Comparison of ENCODE assay signal across 25 cellular contexts in the genomic region with DNA sequence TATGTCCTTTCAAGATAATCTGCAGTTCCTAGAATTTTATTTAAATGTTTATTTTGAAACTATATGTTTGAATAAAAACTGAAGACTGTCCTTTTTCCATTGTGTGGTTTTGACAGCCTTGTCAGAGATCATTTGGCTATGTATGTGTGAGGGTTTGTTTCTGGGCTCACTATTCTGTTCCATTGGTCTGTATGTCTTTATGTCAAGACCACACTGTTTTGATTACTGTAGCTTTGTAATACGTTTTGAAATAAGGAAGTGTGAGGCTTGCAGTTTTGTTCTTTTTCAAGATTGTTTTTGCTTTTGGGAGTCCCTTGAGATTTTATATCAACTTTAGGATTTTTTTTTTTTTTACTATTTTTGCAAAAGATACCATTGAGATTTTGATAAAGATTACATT.
"Had no signal": no experiment of that assay in that cellular context is flagged by ENCODE, and none has a peak within 500 bp of the region (broad histone marks: within the 10 kb centered on the region; RNA-seq: fewer than 3 reads in every experiment).

No MANE protein-coding gene starts in this region.

- H3K4me2 ChIP-seq: smooth muscle cell had no signal

- H3K9ac ChIP-seq: parathyroid adenoma had no signal

- H3K27me3 ChIP-seq: dorsolateral prefrontal cortex, gastrocnemius medialis, suprapubic skin, transverse colon, vagina had no signal

- DNase-seq: dorsolateral prefrontal cortex; effector CD4-positive, alpha-beta T cell; foreskin fibroblast; gastrocnemius medialis; head of caudate nucleus; left ventricle myocardium superior; lower lobe of right lung; naive thymus-derived CD8-positive, alpha-beta T cell; nephron progenitor cell; occipital lobe; stimulated activated CD4-positive, alpha-beta T cell treated with anti-CD3 and anti-CD28 coated beads, Interleukin-12 subunit alpha, Interleukin-12 subunit beta, amount 100 ng/mL, for 4 hours; stimulated activated CD4-positive, alpha-beta T cell treated with anti-CD3 and anti-CD28 coated beads, Interleukin-1b, Interleukin-23, amount 100 ng/mL, for 48 hours; stimulated activated CD4-positive, alpha-beta T cell treated with anti-CD3 and anti-CD28 coated beads, Interleukin-4, amount 100 ng/mL, for 1 hour; stimulated activated CD8-positive, alpha-beta memory T cell treated with anti-CD3 and anti-CD28 coated beads, Interleukin-4, amount 100 ng/mL, for 48 hours; stimulated activated naive CD4-positive, alpha-beta T cell; stimulated activated naive CD8-positive, alpha-beta T cell treated with anti-CD3 and anti-CD28 coated beads, Interleukin-15, amount 100 ng/mL, for 72 hours; transverse colon had no signal

- H3K4me1 ChIP-seq: parathyroid adenoma, suprapubic skin had no signal

- ATAC-seq: esophagus mucosa; gastrocnemius medialis; left ventricle myocardium superior; lower lobe of right lung; naive thymus-derived CD8-positive, alpha-beta T cell; sciatic nerve; stimulated activated naive CD8-positive, alpha-beta T cell treated with anti-CD3 and anti-CD28 coated beads, Interleukin-15, amount 100 ng/mL, for 72 hours had no signal

- H3K36me3 ChIP-seq: lower lobe of right lung had no signal

- H3K4me3 ChIP-seq: dorsolateral prefrontal cortex, gastrocnemius medialis, lower lobe of right lung, smooth muscle cell, suprapubic skin, transverse colon, vagina had no signal

- FAIRE-seq: keratinocyte had no signal

- H3K27ac ChIP-seq: dorsolateral prefrontal cortex, epithelial cell of prostate, gastrocnemius medialis, lower lobe of right lung, parathyroid adenoma, suprapubic skin, transverse colon, vagina had no signal
